ENCODE assay signal across 16 cellular contexts in the genomic region with DNA sequence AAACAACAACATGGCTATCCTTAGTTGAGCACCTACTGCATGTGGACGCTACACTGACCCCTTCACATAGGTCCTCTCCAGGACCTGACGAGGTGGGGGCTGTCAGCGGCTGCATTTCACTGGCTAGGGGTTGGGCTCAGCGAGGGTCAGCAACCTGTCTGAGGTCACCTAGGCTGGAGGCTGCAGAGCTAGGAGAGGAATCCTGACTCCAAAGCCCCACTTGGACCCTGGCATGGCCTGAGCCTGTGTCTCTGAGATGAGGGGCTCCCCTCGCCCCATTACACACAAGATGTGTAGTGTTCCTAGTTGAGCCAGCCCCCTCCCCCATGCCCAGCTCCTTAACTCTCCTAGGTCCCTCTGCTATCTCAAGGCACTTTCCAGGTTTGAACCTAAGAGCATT. TPM values are rescaled to one million over a fixed set of nuclear protein-coding genes. Genes with fewer than 3 reads are reported as not detected.
A peak's percentile ranks its signal among the peaks of the same experiment; 100 is the strongest.
DNase-seq lines count a peak whose midpoint lies in the region; ATAC-seq and TF ChIP-seq lines count a peak whose summit lies in the region.
"Had no signal": no experiment of that assay in that cellular context is flagged by ENCODE, and none has a peak within 500 bp of the region (broad histone marks: within the 10 kb centered on the region; RNA-seq: fewer than 3 reads in every experiment).

No MANE protein-coding gene starts in this region.

- TF ChIP-seq POLR2A in upper lobe of left lung (IDR thresholded peaks at IDR 0.05), result no peak

- H4K20me1 ChIP-seq in osteoblast (ENCODE audit: insufficient read depth, low read length) (peaks cover 58% of the 10 kb centered on the region), SK-N-SH (ENCODE audit: insufficient read depth) (peaks cover 42% of the 10 kb centered on the region)

- H3K4me2 ChIP-seq in osteoblast (ENCODE audit: insufficient read depth, low read length) (no peak overlapping the region), SK-N-SH (no peak overlapping the region)

- POLR2A ChIA-PET in SK-N-SH (lab: Yijun Ruan, JAX), result no interaction called here

- WGBS in upper lobe of left lung, 2 donors, result 86 to 97% methylated on average over 5 of the region's 5 CpGs
- WGBS in SK-N-SH (ENCODE audit: low lambda C conversion rate), result 100% methylated on average over 1 of the region's 5 CpGs

- H2AFZ ChIP-seq in osteoblast (ENCODE audit: low read length) (no peak overlapping the region), SK-N-SH (ENCODE audit: low read depth) (no peak overlapping the region)

- TF ChIP-seq EP300 in upper lobe of left lung (IDR thresholded peaks at IDR 0.05) (no peak), SK-N-SH (IDR thresholded peaks at IDR 0.05; ENCODE audit: borderline replicate concordance in 1 of 2, low read depth in 1 of 2, low read length in 1 of 2) (no peak)

- H3K27me3 ChIP-seq in right atrium auricular region, result no peaks in the 10 kb centered on the region
- no peaks in the 10 kb centered on the region for H3K27me3 ChIP-seq in osteoblast (ENCODE audit: insufficient read depth, low read length)
- H3K27me3 ChIP-seq in upper lobe of left lung, result peaks cover 0 to 6% (median 0%) of the 10 kb centered on the region in 4 donors
- no peaks in the 10 kb centered on the region for H3K27me3 ChIP-seq in SK-N-SH (ENCODE audit: insufficient read depth)

- no peak for TF ChIP-seq RAD21 in SK-N-SH (IDR thresholded peaks at IDR 0.05; ENCODE audit: low read length)

- no peaks in the 10 kb centered on the region for H3K9me3 ChIP-seq in right atrium auricular region
- H3K9me3 ChIP-seq in osteoblast (ENCODE audit: low read depth, low read length), result no peaks in the 10 kb centered on the region
- no peaks in the 10 kb centered on the region for H3K9me3 ChIP-seq in upper lobe of left lung
- no peaks in the 10 kb centered on the region for H3K9me3 ChIP-seq in SK-N-SH

- peaks cover 7 to 98% of the 10 kb centered on the region in 2 donors for H3K4me1 ChIP-seq in right atrium auricular region
- H3K4me1 ChIP-seq in osteoblast (ENCODE audit: insufficient read depth, low read length), result peaks cover 94% of the 10 kb centered on the region
- H3K4me1 ChIP-seq in upper lobe of left lung, result peaks cover 59 to 85% (median 73%) of the 10 kb centered on the region in 4 donors
- peaks cover 68 to 97% of the 10 kb centered on the region in 2 experiments for H3K4me1 ChIP-seq in SK-N-SH (ENCODE audit: control insufficient read depth in 1 of 2, insufficient read depth in 2 of 2, low read depth in 1 of 2, low read length in 1 of 2)

- intact Hi-C loops in left ventricle myocardium superior (cut with micrococcal nuclease), result no loop called here

- H3K36me3 Mint-ChIP-seq in brain, result no peaks in the 10 kb centered on the region

- peaks cover 46% of the 10 kb centered on the region for H3F3A ChIP-seq in SK-N-SH (replicated peaks; ENCODE audit: insufficient read depth)

- no peaks in the 10 kb centered on the region for H3K9me2 ChIP-seq in SK-N-SH

- peak overlapping the region in 3 of 5 experiments; percentile 87 to 95 (median 91) for H3K27ac Mint-ChIP-seq in brain
- H3K27ac Mint-ChIP-seq: activated T-helper 2 cell treated with anti-CD3 and anti-CD28 coated beads, Interferon-gamma antibody, Interleukin-2, Interleukin-4, amounts not matched to agents 10 μg/mL and 5 μg/mL and 100 μg/mL, durations not matched to agents 14 hours and 24 hours and 36 hours had no signal

- H3K79me2 ChIP-seq in osteoblast (ENCODE audit: insufficient read depth, low read length) (peaks cover 91% of the 10 kb centered on the region), SK-N-SH (ENCODE audit: insufficient read depth) (peaks cover 97% of the 10 kb centered on the region)

- H3K4me3 Mint-ChIP-seq in brain, result no peak overlapping the region

- H3K36me3 ChIP-seq in right atrium auricular region (no peaks in the 10 kb centered on the region), osteoblast (ENCODE audit: insufficient read depth, low read length) (peaks cover 14% of the 10 kb centered on the region), upper lobe of left lung (no peaks in the 10 kb centered on the region), SK-N-SH (replicated peaks in 1 of 2; ENCODE audit: control insufficient read depth in 1 of 2, insufficient read depth in 2 of 2, low read length in 1 of 2) (peaks cover 0 to 5% of the 10 kb centered on the region in 2 experiments)

- no peak overlapping the region for H3K9ac ChIP-seq in SK-N-SH

- ATAC-seq in left ventricle myocardium superior (no peak), upper lobe of left lung (ENCODE audit: low FRiP score in 2 of 2) (no peak)
- ATAC-seq: SK-N-SH treated with all-trans-retinoic acid at 6 μM for 48 hours had no signal

- no peak overlapping the region for H3K4me3 ChIP-seq in right atrium auricular region
- no peak overlapping the region for H3K4me3 ChIP-seq in osteoblast (ENCODE audit: insufficient read depth, low read length)
- H3K4me3 ChIP-seq in upper lobe of left lung, result no peak overlapping the region
- H3K4me3 ChIP-seq in SK-N-SH (ENCODE audit: low read depth in 2 of 2, low read length in 1 of 2), result no peak overlapping the region

- peaks cover 89% of the 10 kb centered on the region for H3K4me1 Mint-ChIP-seq in brain

- no peaks in the 10 kb centered on the region for H3K9me3 Mint-ChIP-seq in brain
- H3K9me3 Mint-ChIP-seq: activated T-helper 2 cell treated with anti-CD3 and anti-CD28 coated beads, Interferon-gamma antibody, Interleukin-2, Interleukin-4, amounts not matched to agents 10 μg/mL and 5 μg/mL and 100 μg/mL, durations not matched to agents 14 hours and 24 hours and 36 hours had no signal

- H3K27ac ChIP-seq in right atrium auricular region (peak overlapping the region; percentile 94 to 97), osteoblast (ENCODE audit: low read depth, low read length) (peak overlapping the region; percentile 44), upper lobe of left lung (peak overlapping the region; percentile 29 to 73 (median 42)), SK-N-SH (ENCODE audit: low read depth in 2 of 2, low read length in 1 of 2) (peak overlapping the region in 1 of 2 experiments; percentile 99; a peak in 2 of 4 replicates)

- TF ChIP-seq CTCF in right atrium auricular region (IDR thresholded peaks at IDR 0.05), result no peak
- TF ChIP-seq CTCF in brain (conservative IDR thresholded peaks at IDR 0.05), result no peak
- TF ChIP-seq CTCF in osteoblast (IDR thresholded peaks at IDR 0.05; ENCODE audit: extremely low read depth, low read depth, low read length), result no peak
- TF ChIP-seq CTCF in upper lobe of left lung (IDR thresholded peaks at IDR 0.05), result no peak
- TF ChIP-seq CTCF in SK-N-SH (IDR thresholded peaks at IDR 0.05), result no peak

- CTCF ChIA-PET in SK-N-SH (lab: Yijun Ruan, JAX), result interaction anchor here (0.5 to 20.6 kb wide), 6 partner anchors 13 to 104 kb away, joined by 3 to 204 read pairs (median 6); no protein-coding TSS in a partner anchor

- no peaks in the 10 kb centered on the region for H3K27me3 Mint-ChIP-seq in brain

- no peak for DNase-seq in right atrium auricular region (ENCODE audit: low spot score)
- DNase-seq in left ventricle myocardium superior, result no peak
- DNase-seq in osteoblast (ENCODE audit: insufficient read length, low spot score, missing footprints), result no peak
- no peak for DNase-seq in upper lobe of left lung
- no peak for DNase-seq in SK-N-SH
- no peak for DNase-seq in NK-92 (lab: John Stamatoyannopoulos, UW; ENCODE audit: unreplicated experiment)
- no peak for DNase-seq in DMS114 treated with DMSO at 0.1 percent for 48 hours (lab: John Stamatoyannopoulos, UW; ENCODE audit: unreplicated experiment)
- DNase-seq: activated CD8-positive, alpha-beta memory T cell treated with anti-CD3 and anti-CD28 coated beads for 24 hours; COR-L47; effector CD8-positive, alpha-beta T cell; NCI-H2171 treated with DMSO at 0.1 percent for 48 hours; NK-92 treated with Interleukin-12 subunit alpha and Interleukin-12 subunit beta, amount 100 ng/mL, for 24 hours; stimulated activated CD8-positive, alpha-beta memory T cell treated with anti-CD3 and anti-CD28 coated beads, Interleukin-4, amount 100 ng/mL, for 48 hours had no signal

TF ChIP-seq in SK-N-SH, 30 proteins besides CTCF, POLR2A, EP300 and RAD21:
- TF ChIP-seq, protein P1, sequence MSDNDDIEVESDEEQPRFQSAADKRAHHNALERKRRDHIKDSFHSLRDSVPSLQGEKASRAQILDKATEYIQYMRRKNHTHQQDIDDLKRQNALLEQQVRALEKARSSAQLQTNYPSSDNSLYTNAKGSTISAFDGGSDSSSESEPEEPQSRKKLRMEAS (IDR thresholded peaks at IDR 0.05; ENCODE audit: low read depth), result no peak
- TF ChIP-seq CHD2 (IDR thresholded peaks at IDR 0.05; ENCODE audit: low read length, partially characterized antibody) (no peak), SIN3A (IDR thresholded peaks at IDR 0.05; ENCODE audit: borderline replicate concordance, low read depth, low read length) (no peak)
- TF ChIP-seq, protein P2, sequence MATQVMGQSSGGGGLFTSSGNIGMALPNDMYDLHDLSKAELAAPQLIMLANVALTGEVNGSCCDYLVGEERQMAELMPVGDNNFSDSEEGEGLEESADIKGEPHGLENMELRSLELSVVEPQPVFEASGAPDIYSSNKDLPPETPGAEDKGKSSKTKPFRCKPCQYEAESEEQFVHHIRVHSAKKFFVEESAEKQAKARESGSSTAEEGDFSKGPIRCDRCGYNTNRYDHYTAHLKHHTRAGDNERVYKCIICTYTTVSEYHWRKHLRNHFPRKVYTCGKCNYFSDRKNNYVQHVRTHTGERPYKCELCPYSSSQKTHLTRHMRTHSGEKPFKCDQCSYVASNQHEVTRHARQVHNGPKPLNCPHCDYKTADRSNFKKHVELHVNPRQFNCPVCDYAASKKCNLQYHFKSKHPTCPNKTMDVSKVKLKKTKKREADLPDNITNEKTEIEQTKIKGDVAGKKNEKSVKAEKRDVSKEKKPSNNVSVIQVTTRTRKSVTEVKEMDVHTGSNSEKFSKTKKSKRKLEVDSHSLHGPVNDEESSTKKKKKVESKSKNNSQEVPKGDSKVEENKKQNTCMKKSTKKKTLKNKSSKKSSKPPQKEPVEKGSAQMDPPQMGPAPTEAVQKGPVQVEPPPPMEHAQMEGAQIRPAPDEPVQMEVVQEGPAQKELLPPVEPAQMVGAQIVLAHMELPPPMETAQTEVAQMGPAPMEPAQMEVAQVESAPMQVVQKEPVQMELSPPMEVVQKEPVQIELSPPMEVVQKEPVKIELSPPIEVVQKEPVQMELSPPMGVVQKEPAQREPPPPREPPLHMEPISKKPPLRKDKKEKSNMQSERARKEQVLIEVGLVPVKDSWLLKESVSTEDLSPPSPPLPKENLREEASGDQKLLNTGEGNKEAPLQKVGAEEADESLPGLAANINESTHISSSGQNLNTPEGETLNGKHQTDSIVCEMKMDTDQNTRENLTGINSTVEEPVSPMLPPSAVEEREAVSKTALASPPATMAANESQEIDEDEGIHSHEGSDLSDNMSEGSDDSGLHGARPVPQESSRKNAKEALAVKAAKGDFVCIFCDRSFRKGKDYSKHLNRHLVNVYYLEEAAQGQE (IDR thresholded peaks at IDR 0.05; ENCODE audit: low read depth, low read length), result no peak

RNA-seq across cellular contexts. Expression of gene CXXC5, which starts 15.6 kb away (rescaled TPM):
- total RNA-seq in right atrium auricular region (10 to 100 TPM; 57.9 to 59.5 TPM), left ventricle myocardium superior (75.7 TPM), osteoblast (186 and 210 TPM in 2 replicates), upper lobe of left lung (10 to 100 TPM; 25.7 to 39.5 (median 33.0) TPM)
- polyA plus RNA-seq in brain (ENCODE audit: insufficient read depth, low read depth, low replicate concordance) (79.7 TPM), SK-N-SH (2012; rRNA removed) (47.4 and 52.9 TPM in 2 replicates)
- 32.6 and 46.5 TPM in 2 replicates for polyA plus RNA-seq in SK-N-SH (2012; cell fraction: cytosol; rRNA removed)
- polyA plus RNA-seq in SK-N-SH (2012; cell fraction: nucleus; rRNA removed), result 35.1 and 38.6 TPM in 2 replicates
